Comparison of ENCODE assay signal across 1 cellular context in the genomic region with DNA sequence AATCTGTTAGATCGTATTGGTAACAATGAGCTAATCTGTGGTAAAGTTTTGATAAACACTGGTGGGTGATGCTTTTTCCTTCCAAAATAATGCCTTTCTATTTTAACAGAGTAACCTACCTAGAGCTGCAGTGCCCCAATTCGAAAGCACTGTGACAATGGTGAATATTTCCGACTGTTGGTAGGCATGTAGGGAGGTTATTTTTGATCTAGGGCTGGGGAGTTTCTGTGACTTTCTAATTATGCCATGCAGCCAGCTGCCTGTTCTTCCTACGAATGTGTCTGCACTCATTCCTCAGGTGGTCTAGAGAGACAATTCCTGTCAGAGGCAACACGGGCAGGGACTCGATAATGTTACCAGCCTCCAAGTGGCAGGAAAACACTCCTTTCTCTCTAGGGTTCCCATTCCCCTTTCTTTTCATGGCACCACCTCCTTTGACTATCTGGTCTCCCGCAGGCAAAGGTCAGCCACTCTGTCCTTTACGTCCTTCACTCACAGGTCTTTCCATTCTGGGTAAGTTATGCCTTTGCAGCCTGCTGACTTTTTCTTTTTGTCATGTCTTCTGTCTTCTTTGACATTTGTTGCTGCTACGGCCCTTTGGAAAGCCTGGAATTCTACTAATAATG.
TF ChIP-seq lines count a peak whose summit lies in the region.

No MANE protein-coding gene starts in this region.

TF ChIP-seq in GM23338, 12 proteins besides CTCF, POLR2A, EP300 and RAD21 (continued from another document):
- TF ChIP-seq, protein P1, sequence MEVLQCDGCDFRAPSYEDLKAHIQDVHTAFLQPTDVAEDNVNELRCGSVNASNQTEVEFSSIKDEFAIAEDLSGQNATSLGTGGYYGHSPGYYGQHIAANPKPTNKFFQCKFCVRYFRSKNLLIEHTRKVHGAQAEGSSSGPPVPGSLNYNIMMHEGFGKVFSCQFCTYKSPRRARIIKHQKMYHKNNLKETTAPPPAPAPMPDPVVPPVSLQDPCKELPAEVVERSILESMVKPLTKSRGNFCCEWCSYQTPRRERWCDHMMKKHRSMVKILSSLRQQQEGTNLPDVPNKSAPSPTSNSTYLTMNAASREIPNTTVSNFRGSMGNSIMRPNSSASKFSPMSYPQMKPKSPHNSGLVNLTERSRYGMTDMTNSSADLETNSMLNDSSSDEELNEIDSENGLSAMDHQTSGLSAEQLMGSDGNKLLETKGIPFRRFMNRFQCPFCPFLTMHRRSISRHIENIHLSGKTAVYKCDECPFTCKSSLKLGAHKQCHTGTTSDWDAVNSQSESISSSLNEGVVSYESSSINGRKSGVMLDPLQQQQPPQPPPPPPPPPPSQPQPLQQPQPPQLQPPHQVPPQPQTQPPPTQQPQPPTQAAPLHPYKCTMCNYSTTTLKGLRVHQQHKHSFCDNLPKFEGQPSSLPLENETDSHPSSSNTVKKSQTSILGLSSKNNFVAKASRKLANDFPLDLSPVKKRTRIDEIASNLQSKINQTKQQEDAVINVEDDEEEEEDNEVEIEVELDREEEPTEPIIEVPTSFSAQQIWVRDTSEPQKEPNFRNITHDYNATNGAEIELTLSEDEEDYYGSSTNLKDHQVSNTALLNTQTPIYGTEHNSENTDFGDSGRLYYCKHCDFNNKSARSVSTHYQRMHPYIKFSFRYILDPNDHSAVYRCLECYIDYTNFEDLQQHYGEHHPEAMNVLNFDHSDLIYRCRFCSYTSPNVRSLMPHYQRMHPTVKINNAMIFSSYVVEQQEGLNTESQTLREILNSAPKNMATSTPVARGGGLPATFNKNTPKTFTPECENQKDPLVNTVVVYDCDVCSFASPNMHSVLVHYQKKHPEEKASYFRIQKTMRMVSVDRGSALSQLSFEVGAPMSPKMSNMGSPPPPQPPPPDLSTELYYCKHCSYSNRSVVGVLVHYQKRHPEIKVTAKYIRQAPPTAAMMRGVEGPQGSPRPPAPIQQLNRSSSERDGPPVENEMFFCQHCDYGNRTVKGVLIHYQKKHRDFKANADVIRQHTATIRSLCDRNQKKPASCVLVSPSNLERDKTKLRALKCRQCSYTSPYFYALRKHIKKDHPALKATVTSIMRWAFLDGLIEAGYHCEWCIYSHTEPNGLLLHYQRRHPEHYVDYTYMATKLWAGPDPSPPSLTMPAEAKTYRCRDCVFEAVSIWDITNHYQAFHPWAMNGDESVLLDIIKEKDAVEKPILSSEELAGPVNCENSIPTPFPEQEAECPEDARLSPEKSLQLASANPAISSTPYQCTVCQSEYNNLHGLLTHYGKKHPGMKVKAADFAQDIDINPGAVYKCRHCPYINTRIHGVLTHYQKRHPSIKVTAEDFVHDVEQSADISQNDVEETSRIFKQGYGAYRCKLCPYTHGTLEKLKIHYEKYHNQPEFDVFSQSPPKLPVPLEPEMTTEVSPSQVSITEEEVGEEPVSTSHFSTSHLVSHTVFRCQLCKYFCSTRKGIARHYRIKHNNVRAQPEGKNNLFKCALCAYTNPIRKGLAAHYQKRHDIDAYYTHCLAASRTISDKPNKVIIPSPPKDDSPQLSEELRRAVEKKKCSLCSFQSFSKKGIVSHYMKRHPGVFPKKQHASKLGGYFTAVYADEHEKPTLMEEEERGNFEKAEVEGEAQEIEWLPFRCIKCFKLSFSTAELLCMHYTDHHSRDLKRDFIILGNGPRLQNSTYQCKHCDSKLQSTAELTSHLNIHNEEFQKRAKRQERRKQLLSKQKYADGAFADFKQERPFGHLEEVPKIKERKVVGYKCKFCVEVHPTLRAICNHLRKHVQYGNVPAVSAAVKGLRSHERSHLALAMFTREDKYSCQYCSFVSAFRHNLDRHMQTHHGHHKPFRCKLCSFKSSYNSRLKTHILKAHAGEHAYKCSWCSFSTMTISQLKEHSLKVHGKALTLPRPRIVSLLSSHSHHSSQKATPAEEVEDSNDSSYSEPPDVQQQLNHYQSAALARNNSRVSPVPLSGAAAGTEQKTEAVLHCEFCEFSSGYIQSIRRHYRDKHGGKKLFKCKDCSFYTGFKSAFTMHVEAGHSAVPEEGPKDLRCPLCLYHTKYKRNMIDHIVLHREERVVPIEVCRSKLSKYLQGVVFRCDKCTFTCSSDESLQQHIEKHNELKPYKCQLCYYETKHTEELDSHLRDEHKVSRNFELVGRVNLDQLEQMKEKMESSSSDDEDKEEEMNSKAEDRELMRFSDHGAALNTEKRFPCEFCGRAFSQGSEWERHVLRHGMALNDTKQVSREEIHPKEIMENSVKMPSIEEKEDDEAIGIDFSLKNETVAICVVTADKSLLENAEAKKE (CRISPR knock-in tag; IDR thresholded peaks at IDR 0.05) = no peak
- TF ChIP-seq, protein P2, sequence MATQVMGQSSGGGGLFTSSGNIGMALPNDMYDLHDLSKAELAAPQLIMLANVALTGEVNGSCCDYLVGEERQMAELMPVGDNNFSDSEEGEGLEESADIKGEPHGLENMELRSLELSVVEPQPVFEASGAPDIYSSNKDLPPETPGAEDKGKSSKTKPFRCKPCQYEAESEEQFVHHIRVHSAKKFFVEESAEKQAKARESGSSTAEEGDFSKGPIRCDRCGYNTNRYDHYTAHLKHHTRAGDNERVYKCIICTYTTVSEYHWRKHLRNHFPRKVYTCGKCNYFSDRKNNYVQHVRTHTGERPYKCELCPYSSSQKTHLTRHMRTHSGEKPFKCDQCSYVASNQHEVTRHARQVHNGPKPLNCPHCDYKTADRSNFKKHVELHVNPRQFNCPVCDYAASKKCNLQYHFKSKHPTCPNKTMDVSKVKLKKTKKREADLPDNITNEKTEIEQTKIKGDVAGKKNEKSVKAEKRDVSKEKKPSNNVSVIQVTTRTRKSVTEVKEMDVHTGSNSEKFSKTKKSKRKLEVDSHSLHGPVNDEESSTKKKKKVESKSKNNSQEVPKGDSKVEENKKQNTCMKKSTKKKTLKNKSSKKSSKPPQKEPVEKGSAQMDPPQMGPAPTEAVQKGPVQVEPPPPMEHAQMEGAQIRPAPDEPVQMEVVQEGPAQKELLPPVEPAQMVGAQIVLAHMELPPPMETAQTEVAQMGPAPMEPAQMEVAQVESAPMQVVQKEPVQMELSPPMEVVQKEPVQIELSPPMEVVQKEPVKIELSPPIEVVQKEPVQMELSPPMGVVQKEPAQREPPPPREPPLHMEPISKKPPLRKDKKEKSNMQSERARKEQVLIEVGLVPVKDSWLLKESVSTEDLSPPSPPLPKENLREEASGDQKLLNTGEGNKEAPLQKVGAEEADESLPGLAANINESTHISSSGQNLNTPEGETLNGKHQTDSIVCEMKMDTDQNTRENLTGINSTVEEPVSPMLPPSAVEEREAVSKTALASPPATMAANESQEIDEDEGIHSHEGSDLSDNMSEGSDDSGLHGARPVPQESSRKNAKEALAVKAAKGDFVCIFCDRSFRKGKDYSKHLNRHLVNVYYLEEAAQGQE (IDR thresholded peaks at IDR 0.05; ENCODE audit: unreplicated experiment) = no peak
- TF ChIP-seq ZNF331 (CRISPR knock-in tag; IDR thresholded peaks at IDR 0.05; ENCODE audit: low read depth) = no peak
- no peak for TF ChIP-seq EZH2 (IDR thresholded peaks at IDR 0.05; ENCODE audit: low read depth, unreplicated experiment)
- no peak for TF ChIP-seq JUNB (IDR thresholded peaks at IDR 0.05; ENCODE audit: unreplicated experiment)
- TF ChIP-seq, protein P3, sequence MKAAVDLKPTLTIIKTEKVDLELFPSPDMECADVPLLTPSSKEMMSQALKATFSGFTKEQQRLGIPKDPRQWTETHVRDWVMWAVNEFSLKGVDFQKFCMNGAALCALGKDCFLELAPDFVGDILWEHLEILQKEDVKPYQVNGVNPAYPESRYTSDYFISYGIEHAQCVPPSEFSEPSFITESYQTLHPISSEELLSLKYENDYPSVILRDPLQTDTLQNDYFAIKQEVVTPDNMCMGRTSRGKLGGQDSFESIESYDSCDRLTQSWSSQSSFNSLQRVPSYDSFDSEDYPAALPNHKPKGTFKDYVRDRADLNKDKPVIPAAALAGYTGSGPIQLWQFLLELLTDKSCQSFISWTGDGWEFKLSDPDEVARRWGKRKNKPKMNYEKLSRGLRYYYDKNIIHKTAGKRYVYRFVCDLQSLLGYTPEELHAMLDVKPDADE (IDR thresholded peaks at IDR 0.05) = no peak
- TF ChIP-seq EZH2phosphoT487 (IDR thresholded peaks at IDR 0.05; ENCODE audit: unreplicated experiment) = no peak
- no peak for TF ChIP-seq POLR2AphosphoS5 (IDR thresholded peaks at IDR 0.05; ENCODE audit: low read depth)
